Comparison of ENCODE assay signal across 15 cellular contexts in genomic region chr7:157703131-157703530, GRCh38.
DNase-seq lines count a peak whose midpoint lies in the region; ATAC-seq and TF ChIP-seq lines count a peak whose summit lies in the region.
"Had no signal": no experiment of that assay in that cellular context is flagged by ENCODE, and none has a peak within 500 bp of the region (broad histone marks: within the 10 kb centered on the region; RNA-seq: fewer than 3 reads in every experiment).

No MANE protein-coding gene starts in this region.

- intact Hi-C loops in lower lobe of right lung (cut with DNase I) = no loop called here

- ATAC-seq in RWPE2 (ENCODE audit: low read depth) = no peak
- no peak for ATAC-seq in lower lobe of right lung
- no peak for ATAC-seq in GM21515 (IDR thresholded peaks at IDR 0.05; ENCODE audit: unreplicated experiment)

- H3K36me3 ChIP-seq in RWPE2 (ENCODE audit: low read depth) = no peaks in the 10 kb centered on the region
- no peaks in the 10 kb centered on the region for H3K36me3 ChIP-seq in lower lobe of right lung

- H3K27ac ChIP-seq in RWPE2 (ENCODE audit: poor library complexity, severe bottlenecking) = no peak overlapping the region
- no peak overlapping the region for H3K27ac ChIP-seq in lower lobe of right lung

- H3K27me3 ChIP-seq in RWPE2 (ENCODE audit: insufficient read depth, poor library complexity, severe bottlenecking) = peaks cover 23% of the 10 kb centered on the region
- peaks cover 30% of the 10 kb centered on the region for H3K27me3 ChIP-seq in lower lobe of right lung (ENCODE audit: low read depth)

- CTCF ChIA-PET in HEK293T (lab: Yijun Ruan, JAX) = no interaction called here

- POLR2A ChIA-PET in HEK293T (lab: Yijun Ruan, JAX) = no interaction called here

- H3K9me3 ChIP-seq in RWPE2 (ENCODE audit: severe bottlenecking) (no peaks in the 10 kb centered on the region), lower lobe of right lung (no peaks in the 10 kb centered on the region)

- H3K4me1 ChIP-seq in RWPE2 (ENCODE audit: insufficient read depth, poor library complexity, severe bottlenecking) (no peaks in the 10 kb centered on the region), lower lobe of right lung (no peaks in the 10 kb centered on the region)

- DNase-seq in activated effector memory CD4-positive, alpha-beta T cell treated with anti-CD3 and anti-CD28 coated beads, Interleukin-2, amount 50 U/mL, for 16 hours = peak; percentile 28
- no peak for DNase-seq in activated effector memory CD4-positive, alpha-beta T cell treated with Interleukin-2 at 50 U/mL for 16 hours
- peak; percentile 38 for DNase-seq in RWPE2 (ENCODE audit: low spot score)
- DNase-seq in lower lobe of right lung = peak; percentile 32
- DNase-seq in stimulated activated CD8-positive, alpha-beta memory T cell treated with anti-CD3 and anti-CD28 coated beads, Interleukin-4, amount 100 ng/mL, for 48 hours = peak; percentile 7
- no peak for DNase-seq in HEK293T (ENCODE audit: extremely low spot score)
- DNase-seq in NCI-H2029 (lab: John Stamatoyannopoulos, UW) = no peak
- DNase-seq: COR-L47, DMS153, KBM-7, NCI-H1092, NCI-H345, NCI-H526 treated with DMSO at 0.1 percent for 48 hours, OCI-M1 had no signal

- TF ChIP-seq CTCF in RWPE2 (IDR thresholded peaks at IDR 0.05; ENCODE audit: poor library complexity, severe bottlenecking) (no peak), lower lobe of right lung (IDR thresholded peaks at IDR 0.05) (no peak)

- H3K4me3 ChIP-seq in RWPE2 (ENCODE audit: severe bottlenecking) (no peak overlapping the region), lower lobe of right lung (no peak overlapping the region)

TF ChIP-seq in HEK293T, 16 proteins besides CTCF, POLR2A, EP300 and RAD21:
- TF ChIP-seq BHLHE40 (IDR thresholded peaks at IDR 0.05; ENCODE audit: borderline replicate concordance) = no peak
- TF ChIP-seq L3MBTL2 (conservative IDR thresholded peaks at IDR 0.05) = no peak
- TF ChIP-seq PKNOX1 (IDR thresholded peaks at IDR 0.05) = no peak
- no peak for TF ChIP-seq HDGF (IDR thresholded peaks at IDR 0.05; ENCODE audit: borderline replicate concordance)
- no peak for TF ChIP-seq TARDBP (IDR thresholded peaks at IDR 0.05)
- TF ChIP-seq SP1 (IDR thresholded peaks at IDR 0.05) = no peak
- no peak for TF ChIP-seq SUZ12 (IDR thresholded peaks at IDR 0.05)
- TF ChIP-seq FOXM1 (IDR thresholded peaks at IDR 0.05; ENCODE audit: borderline replicate concordance) = no peak
- TF ChIP-seq FOXA1 (IDR thresholded peaks at IDR 0.05) = no peak
- no peak for TF ChIP-seq ELF4 (IDR thresholded peaks at IDR 0.05)
- no peak for TF ChIP-seq FOXK2 (IDR thresholded peaks at IDR 0.05)
- no peak for TF ChIP-seq LEF1 (IDR thresholded peaks at IDR 0.05; ENCODE audit: borderline replicate concordance)
- no peak for TF ChIP-seq CTBP1 (IDR thresholded peaks at IDR 0.05; ENCODE audit: borderline replicate concordance)
- no peak for TF ChIP-seq ARNT (IDR thresholded peaks at IDR 0.05)

Comparison
In these comparisons a context has a peak if more than half of its experiments do, and no peak if none do; other contexts are left out.
1. DNase-seq: peak in activated effector memory CD4-positive, alpha-beta T cell treated with anti-CD3 and anti-CD28 coated beads, Interleukin-2, amount 50 U/mL, for 16 hours (single experiment), RWPE2 (single experiment), lower lobe of right lung (single experiment) and stimulated activated CD8-positive, alpha-beta memory T cell treated with anti-CD3 and anti-CD28 coated beads, Interleukin-4, amount 100 ng/mL, for 48 hours (single experiment); none in activated effector memory CD4-positive, alpha-beta T cell treated with Interleukin-2 at 50 U/mL for 16 hours (single experiment), HEK293T (single experiment) and NCI-H2029 (single experiment).